Comparison of ENCODE assay signal across 9 cellular contexts in genomic region chr1:154334647-154335350, GRCh38. TPM values are rescaled to one million over a fixed set of nuclear protein-coding genes. Genes with fewer than 3 reads are reported as not detected.
A peak's percentile ranks its signal among the peaks of the same experiment; 100 is the strongest.
DNase-seq lines count a peak whose midpoint lies in the region; ATAC-seq and TF ChIP-seq lines count a peak whose summit lies in the region.
"Had no signal": no experiment of that assay in that cellular context is flagged by ENCODE, and none has a peak within 500 bp of the region (broad histone marks: within the 10 kb centered on the region; RNA-seq: fewer than 3 reads in every experiment).

No MANE protein-coding gene starts in this region.

- no peak overlapping the region for H3K9ac ChIP-seq in Karpas-422 (ENCODE audit: low read length)

- H3K9me3 ChIP-seq in Karpas-422 (ENCODE audit: low read length) (no peaks in the 10 kb centered on the region), RWPE2 (ENCODE audit: severe bottlenecking) (no peaks in the 10 kb centered on the region)

- peaks cover 53% of the 10 kb centered on the region for H3K4me1 Mint-ChIP-seq in activated T-helper 2 cell treated with anti-CD3 and anti-CD28 coated beads, Interferon-gamma antibody, Interleukin-2, Interleukin-4, amounts not matched to agents 10 μg/mL and 5 μg/mL and 100 μg/mL, durations not matched to agents 14 hours and 24 hours and 36 hours (ENCODE audit: low read depth)

- H3K4me3 ChIP-seq in Karpas-422 (ENCODE audit: low read length) (no peak overlapping the region), RWPE2 (ENCODE audit: severe bottlenecking) (no peak overlapping the region)

- H3K27ac ChIP-seq in Karpas-422 (ENCODE audit: low read length) (no peak overlapping the region), RWPE2 (ENCODE audit: poor library complexity, severe bottlenecking) (no peak overlapping the region)

- no peaks in the 10 kb centered on the region for H3K79me2 ChIP-seq in Karpas-422 (ENCODE audit: low read length)

- no peaks in the 10 kb centered on the region for H3K36me3 ChIP-seq in Karpas-422 (ENCODE audit: insufficient read depth, low read length)
- peaks cover 73% of the 10 kb centered on the region for H3K36me3 ChIP-seq in RWPE2 (ENCODE audit: low read depth)

- DNase-seq in GM10266 (ENCODE audit: extremely low spot score) (peak; percentile 91), Karpas-422 (peak; percentile 95), RWPE2 (ENCODE audit: low spot score) (no peak), fibroblast of peridontal ligament (ENCODE audit: extremely low read depth) (peak; percentile 90), occipital lobe (lab: John Stamatoyannopoulos, UW) (peak; percentile 53), superior temporal gyrus (ENCODE audit: extremely low spot score) (peak; percentile 89)
- DNase-seq in activated T-helper 2 cell treated with anti-CD3 and anti-CD28 coated beads, Interferon-gamma antibody, Interleukin-2, Interleukin-4, amounts not matched to agents 10 μg/mL and 5 μg/mL and 100 μg/mL, durations not matched to agents 14 hours and 24 hours and 36 hours (ENCODE audit: low spot score) = peak; percentile 79

- H3K9me2 ChIP-seq in Karpas-422 (replicated peaks; ENCODE audit: insufficient read depth, low read length) = no peaks in the 10 kb centered on the region

- no peaks in the 10 kb centered on the region for H3K9me3 Mint-ChIP-seq in activated T-helper 2 cell treated with anti-CD3 and anti-CD28 coated beads, Interferon-gamma antibody, Interleukin-2, Interleukin-4, amounts not matched to agents 10 μg/mL and 5 μg/mL and 100 μg/mL, durations not matched to agents 14 hours and 24 hours and 36 hours

- no peak overlapping the region for H3K4me2 ChIP-seq in Karpas-422 (ENCODE audit: low read depth, low read length, poor library complexity, severe bottlenecking)

- no peaks in the 10 kb centered on the region for H3K27me3 Mint-ChIP-seq in activated T-helper 2 cell treated with anti-CD3 and anti-CD28 coated beads, Interferon-gamma antibody, Interleukin-2, Interleukin-4, amounts not matched to agents 10 μg/mL and 5 μg/mL and 100 μg/mL, durations not matched to agents 14 hours and 24 hours and 36 hours (ENCODE audit: low read depth)

- peak; percentile 64 for ATAC-seq in RWPE2 (ENCODE audit: low read depth)
- no peak for ATAC-seq in GM18498 (IDR thresholded peaks at IDR 0.05; ENCODE audit: unreplicated experiment)

- peak overlapping the region; percentile 76 for H3K27ac Mint-ChIP-seq in activated T-helper 2 cell treated with anti-CD3 and anti-CD28 coated beads, Interferon-gamma antibody, Interleukin-2, Interleukin-4, amounts not matched to agents 10 μg/mL and 5 μg/mL and 100 μg/mL, durations not matched to agents 14 hours and 24 hours and 36 hours

- H3K4me1 ChIP-seq in Karpas-422 (ENCODE audit: low read length) = no peaks in the 10 kb centered on the region; the same call in 1 of the 2 replicates
- no peaks in the 10 kb centered on the region for H3K4me1 ChIP-seq in RWPE2 (ENCODE audit: insufficient read depth, poor library complexity, severe bottlenecking)

- intact Hi-C loops in activated T-helper 2 cell treated with anti-CD3 and anti-CD28 coated beads, Interferon-gamma antibody, Interleukin-2, Interleukin-4, amounts not matched to agents 10 μg/mL and 5 μg/mL and 100 μg/mL, durations not matched to agents 14 hours and 24 hours and 36 hours (cut with micrococcal nuclease) = loop anchor here (2.0 to 5.0 kb wide), 3 partner anchors 58 to 137 kb away; no protein-coding TSS in a partner anchor

- no peaks in the 10 kb centered on the region for H3K27me3 ChIP-seq in Karpas-422 (ENCODE audit: low read length)
- H3K27me3 ChIP-seq in RWPE2 (ENCODE audit: insufficient read depth, poor library complexity, severe bottlenecking) = no peaks in the 10 kb centered on the region

- no peak overlapping the region for H3K4me3 Mint-ChIP-seq in activated T-helper 2 cell treated with anti-CD3 and anti-CD28 coated beads, Interferon-gamma antibody, Interleukin-2, Interleukin-4, amounts not matched to agents 10 μg/mL and 5 μg/mL and 100 μg/mL, durations not matched to agents 14 hours and 24 hours and 36 hours (ENCODE audit: low read depth)

- TF ChIP-seq CTCF in GM10266 (IDR thresholded peaks at IDR 0.05; ENCODE audit: control insufficient read depth, insufficient read depth, low read depth, missing control alignments) = peak; percentile 86
- peak; percentile 90 for TF ChIP-seq CTCF in RWPE2 (IDR thresholded peaks at IDR 0.05; ENCODE audit: poor library complexity, severe bottlenecking)

- H3K36me3 Mint-ChIP-seq in activated T-helper 2 cell treated with anti-CD3 and anti-CD28 coated beads, Interferon-gamma antibody, Interleukin-2, Interleukin-4, amounts not matched to agents 10 μg/mL and 5 μg/mL and 100 μg/mL, durations not matched to agents 14 hours and 24 hours and 36 hours (ENCODE audit: low read depth) = peaks cover 75% of the 10 kb centered on the region

- no peaks in the 10 kb centered on the region for H4K20me1 ChIP-seq in Karpas-422 (ENCODE audit: insufficient read depth, low read depth, low read length)

- 0 out of 2 replicates have a peak overlapping the region, but pooled peaks have one; percentile 25 for H2AFZ ChIP-seq in Karpas-422 (ENCODE audit: low read length)

RNA-seq across cellular contexts. Expression of gene ATP8B2, which starts 9.5 kb away (rescaled TPM):
- total RNA-seq in Karpas-422 (2014; rRNA removed; shearing (Covaris generic); ENCODE audit: low replicate concordance) = 10.6 and 19.6 TPM in 2 replicates
- 44.0 and 47.0 TPM in 2 replicates for total RNA-seq in activated T-helper 2 cell treated with anti-CD3 and anti-CD28 coated beads, Interferon-gamma antibody, Interleukin-2, Interleukin-4, amounts not matched to agents 10 μg/mL and 5 μg/mL and 100 μg/mL, durations not matched to agents 14 hours and 24 hours and 36 hours
- 28.5 TPM for total RNA-seq in occipital lobe

RNA-seq across cellular contexts. Expression of gene AQP10, which starts 13.9 kb away (rescaled TPM):
- not detected in 2 replicates for total RNA-seq in Karpas-422 (2014; rRNA removed; shearing (Covaris generic); ENCODE audit: low replicate concordance)
- total RNA-seq in activated T-helper 2 cell treated with anti-CD3 and anti-CD28 coated beads, Interferon-gamma antibody, Interleukin-2, Interleukin-4, amounts not matched to agents 10 μg/mL and 5 μg/mL and 100 μg/mL, durations not matched to agents 14 hours and 24 hours and 36 hours = not detected in 2 replicates
- total RNA-seq in occipital lobe = not detected
- total RNA-seq: subcutaneous adipose tissue had no signal
